Comparison of ENCODE assay signal across 17 cellular contexts in the genomic region with DNA sequence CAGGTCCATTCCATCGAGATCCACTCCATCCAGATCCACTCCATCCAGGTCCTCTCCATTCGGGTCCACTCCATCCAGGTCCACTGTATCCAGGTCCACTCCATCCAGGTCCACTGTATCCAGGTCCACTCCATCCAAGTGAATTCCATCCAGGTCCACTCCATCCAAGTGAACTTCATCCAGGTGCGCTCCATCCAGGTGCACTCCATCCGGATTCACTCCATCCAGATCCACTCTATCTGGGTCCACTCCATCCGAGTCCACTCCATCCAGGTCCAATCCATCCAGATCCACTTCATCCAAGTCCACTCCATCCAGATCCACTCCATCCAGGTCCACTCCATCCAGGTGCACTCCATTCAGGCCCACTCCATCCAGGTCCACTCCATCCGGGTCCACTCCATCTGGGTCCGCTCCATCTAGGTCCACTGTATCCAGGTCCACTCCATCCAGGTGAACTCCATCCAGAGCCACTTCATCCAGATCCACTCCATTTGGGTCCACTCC.
DNase-seq lines count a peak whose midpoint lies in the region; ATAC-seq and TF ChIP-seq lines count a peak whose summit lies in the region.
"Had no signal": no experiment of that assay in that cellular context is flagged by ENCODE, and none has a peak within 500 bp of the region (broad histone marks: within the 10 kb centered on the region; RNA-seq: fewer than 3 reads in every experiment).

No MANE protein-coding gene starts in this region.

- H3K27ac ChIP-seq in coronary artery (no peak overlapping the region), hepatocyte (no peak overlapping the region)
- H3K27ac ChIP-seq: BLaER1 treated with 17β-estradiol and CSF1 and Interleukin-3, amounts not matched to agents 10 nM and 100 nM; HL-60 had no signal

- no peak overlapping the region for H3K4me2 ChIP-seq in hepatocyte
- H3K4me2 ChIP-seq: BLaER1 treated with 17β-estradiol and CSF1 and Interleukin-3, amounts not matched to agents 10 nM and 100 nM; GM23338 had no signal

- H3K9me2 ChIP-seq in hepatocyte (replicated peaks; ENCODE audit: insufficient read depth), result no peaks in the 10 kb centered on the region

- no peaks in the 10 kb centered on the region for H3K9me3 ChIP-seq in hepatocyte (ENCODE audit: low read depth)

- H3K36me3 Mint-ChIP-seq in activated B cell treated with CpG ODN at 0.5 μM for 24 hours (ENCODE audit: low read depth) (no peaks in the 10 kb centered on the region), glutamatergic neuron (ENCODE audit: unreplicated experiment) (peaks cover 13% of the 10 kb centered on the region), type B pancreatic cell (no peaks in the 10 kb centered on the region)
- H3K36me3 Mint-ChIP-seq: CD8-positive, alpha-beta T cell had no signal

- no peaks in the 10 kb centered on the region for H4K20me1 ChIP-seq in hepatocyte (ENCODE audit: insufficient read depth, poor library complexity, severe bottlenecking)
- H4K20me1 ChIP-seq: BLaER1 treated with 17β-estradiol and CSF1 and Interleukin-3, amounts not matched to agents 10 nM and 100 nM had no signal

- no peaks in the 10 kb centered on the region for H3K79me2 ChIP-seq in hepatocyte

- H3K27me3 Mint-ChIP-seq in activated B cell treated with CpG ODN at 0.5 μM for 24 hours (no peaks in the 10 kb centered on the region), glutamatergic neuron (ENCODE audit: unreplicated experiment) (peaks cover 3% of the 10 kb centered on the region), type B pancreatic cell (no peaks in the 10 kb centered on the region)

- H3K27ac Mint-ChIP-seq in activated B cell treated with CpG ODN at 0.5 μM for 24 hours (peak overlapping the region; percentile 0), glutamatergic neuron (ENCODE audit: unreplicated experiment) (peak overlapping the region; percentile 24), type B pancreatic cell (no peak overlapping the region)
- H3K27ac Mint-ChIP-seq: B cell; CD8-positive, alpha-beta T cell; GM23338 had no signal

- H3K4me1 Mint-ChIP-seq in activated B cell treated with CpG ODN at 0.5 μM for 24 hours (no peaks in the 10 kb centered on the region), glutamatergic neuron (ENCODE audit: low read depth, unreplicated experiment) (no peaks in the 10 kb centered on the region), type B pancreatic cell (ENCODE audit: unreplicated experiment) (peaks cover 8% of the 10 kb centered on the region)
- H3K4me1 Mint-ChIP-seq: B cell, GM23338 had no signal

- H3K27me3 ChIP-seq in hepatocyte, result no peaks in the 10 kb centered on the region
- H3K27me3 ChIP-seq: BLaER1 treated with 17β-estradiol and CSF1 and Interleukin-3, amounts not matched to agents 10 nM and 100 nM had no signal

- 76% methylated on average over 7 of the region's 7 CpGs for WGBS in hepatocyte (ENCODE audit: low lambda C conversion rate, missing lambda C conversion rate)

- intact Hi-C loops in activated B cell treated with CpG ODN at 0.5 μM for 24 hours (cut with micrococcal nuclease), result no loop called here
- intact Hi-C loops in sciatic nerve (cut with DNase I), result no loop called here

- H3K9me3 Mint-ChIP-seq in activated B cell treated with CpG ODN at 0.5 μM for 24 hours (peaks cover 4% of the 10 kb centered on the region), glutamatergic neuron (ENCODE audit: unreplicated experiment) (peaks cover 8% of the 10 kb centered on the region), type B pancreatic cell (peaks cover 7% of the 10 kb centered on the region)
- H3K9me3 Mint-ChIP-seq: CD8-positive, alpha-beta T cell had no signal

- DNase-seq in activated B cell treated with CpG ODN at 0.5 μM for 24 hours (no peak), coronary artery (ENCODE audit: low spot score) (peak; percentile 63), glutamatergic neuron (no peak), sciatic nerve (ENCODE audit: low spot score) (no peak), hepatocyte (ENCODE audit: low spot score) (no peak), SHP77 treated with DMSO at 0.1 percent for 48 hours (lab: John Stamatoyannopoulos, UW) (no peak), type B pancreatic cell (ENCODE audit: extremely low spot score, unreplicated experiment) (no peak)
- DNase-seq: Calu3; CD8-positive, alpha-beta T cell; DND-41; EL; HCEC 1CT had no signal

- H3K4me3 Mint-ChIP-seq in activated B cell treated with CpG ODN at 0.5 μM for 24 hours (no peak overlapping the region), glutamatergic neuron (ENCODE audit: unreplicated experiment) (peak overlapping the region; percentile 5), type B pancreatic cell (no peak overlapping the region)
- H3K4me3 Mint-ChIP-seq: B cell; CD8-positive, alpha-beta T cell; GM23338 had no signal

- no peak overlapping the region for H3K4me3 ChIP-seq in coronary artery
- no peak overlapping the region for H3K4me3 ChIP-seq in hepatocyte
- H3K4me3 ChIP-seq: BLaER1 treated with 17β-estradiol and CSF1 and Interleukin-3, amounts not matched to agents 10 nM and 100 nM; GM23338 had no signal

- CTCF ChIA-PET in activated B cell treated with CpG ODN at 0.5 μM for 24 hours (lab: Charles Lee), result no interaction called here

- H3K4me1 ChIP-seq in hepatocyte (ENCODE audit: insufficient read depth), result no peaks in the 10 kb centered on the region

- no peak overlapping the region for H2AFZ ChIP-seq in hepatocyte
- H2AFZ ChIP-seq: GM23338 had no signal

- TF ChIP-seq CTCF in activated B cell treated with CpG ODN at 0.5 μM for 24 hours (IDR thresholded peaks at IDR 0.05), result no peak
- TF ChIP-seq CTCF in coronary artery (IDR thresholded peaks at IDR 0.05), result no peak
- TF ChIP-seq CTCF in glutamatergic neuron (IDR thresholded peaks at IDR 0.05; ENCODE audit: partially characterized antibody, unreplicated experiment), result no peak
- TF ChIP-seq CTCF in hepatocyte (IDR thresholded peaks at IDR 0.05; ENCODE audit: poor library complexity), result no peak
- no peak for TF ChIP-seq CTCF in type B pancreatic cell (conservative IDR thresholded peaks at IDR 0.05)

- ATAC-seq in activated B cell treated with CpG ODN at 0.5 μM for 24 hours (ENCODE audit: low read depth), result no peak
- ATAC-seq in sciatic nerve, result peak; percentile 28
- no peak for ATAC-seq in GM19023 (IDR thresholded peaks at IDR 0.05; ENCODE audit: unreplicated experiment)
- ATAC-seq: CD8-positive, alpha-beta T cell; GM23338 had no signal

- POLR2A ChIA-PET in activated B cell treated with CpG ODN at 0.5 μM for 24 hours (lab: Charles Lee), result no interaction called here

- H3K36me3 ChIP-seq in hepatocyte (replicated peaks; ENCODE audit: insufficient read depth, low read depth), result no peaks in the 10 kb centered on the region
- H3K36me3 ChIP-seq: BLaER1 treated with 17β-estradiol and CSF1 and Interleukin-3, amounts not matched to agents 10 nM and 100 nM had no signal
